In genomic region chr13:110615005-110615321, GRCh38 we compare ENCODE assay signal across 8 cellular contexts. TPM values are rescaled to one million over a fixed set of nuclear protein-coding genes. Genes with fewer than 3 reads are reported as not detected.
DNase-seq lines count a peak whose midpoint lies in the region; ATAC-seq and TF ChIP-seq lines count a peak whose summit lies in the region.

No MANE protein-coding gene starts in this region.

- no peaks in the 10 kb centered on the region for H3K36me3 ChIP-seq in iPS-15b (ENCODE audit: control insufficient read depth, insufficient read depth, low read length)

- H3K9me3 Mint-ChIP-seq in HFFc6, result peaks cover 11% of the 10 kb centered on the region
- H3K9me3 Mint-ChIP-seq in activated T-helper 17 cell treated with anti-CD3 and anti-CD28 coated beads, Interleukin-2, amount 50 U/mL, for 72 hours, result peaks cover 8% of the 10 kb centered on the region
- peaks cover 2% of the 10 kb centered on the region for H3K9me3 Mint-ChIP-seq in stimulated activated memory B cell treated with anti-CD40 and anti-IgM and Interleukin-4, amounts not matched to agents 10 μg/mL and 1 μg/mL and 100 μg/mL, for 72 hours

- no peaks in the 10 kb centered on the region for H3K27me3 ChIP-seq in iPS-15b (ENCODE audit: control insufficient read depth, insufficient read depth, low read length)

- no peaks in the 10 kb centered on the region for H3K9me3 ChIP-seq in iPS-15b (ENCODE audit: control insufficient read depth, insufficient read depth, low read length)

- no peak for TF ChIP-seq CTCF in HFFc6 (IDR thresholded peaks at IDR 0.05)

- H3K27me3 Mint-ChIP-seq in HFFc6 (ENCODE audit: insufficient read depth), result peaks cover 12% of the 10 kb centered on the region
- no peaks in the 10 kb centered on the region for H3K27me3 Mint-ChIP-seq in activated T-helper 17 cell treated with anti-CD3 and anti-CD28 coated beads, Interleukin-2, amount 50 U/mL, for 72 hours
- no peaks in the 10 kb centered on the region for H3K27me3 Mint-ChIP-seq in stimulated activated memory B cell treated with anti-CD40 and anti-IgM and Interleukin-4, amounts not matched to agents 10 μg/mL and 1 μg/mL and 100 μg/mL, for 72 hours

- no peak for ATAC-seq in activated T-helper 17 cell treated with anti-CD3 and anti-CD28 coated beads, Interleukin-2, amount 50 U/mL, for 72 hours (replicated peaks)
- no peak for ATAC-seq in stimulated activated memory B cell treated with anti-CD40 and anti-IgM and Interleukin-4, amounts not matched to agents 10 μg/mL and 1 μg/mL and 100 μg/mL, for 72 hours
- ATAC-seq in GM21825 (IDR thresholded peaks at IDR 0.05; ENCODE audit: unreplicated experiment), result no peak

- H3K36me3 Mint-ChIP-seq in HFFc6 (ENCODE audit: low read depth), result peaks cover 9% of the 10 kb centered on the region
- peaks cover 12% of the 10 kb centered on the region for H3K36me3 Mint-ChIP-seq in activated T-helper 17 cell treated with anti-CD3 and anti-CD28 coated beads, Interleukin-2, amount 50 U/mL, for 72 hours (ENCODE audit: low read depth)
- no peaks in the 10 kb centered on the region for H3K36me3 Mint-ChIP-seq in stimulated activated memory B cell treated with anti-CD40 and anti-IgM and Interleukin-4, amounts not matched to agents 10 μg/mL and 1 μg/mL and 100 μg/mL, for 72 hours

- peak overlapping the region; percentile 95 for H3K4me3 Mint-ChIP-seq in HFFc6
- peak overlapping the region; percentile 97 for H3K4me3 Mint-ChIP-seq in activated T-helper 17 cell treated with anti-CD3 and anti-CD28 coated beads, Interleukin-2, amount 50 U/mL, for 72 hours
- peak overlapping the region; percentile 96 for H3K4me3 Mint-ChIP-seq in stimulated activated memory B cell treated with anti-CD40 and anti-IgM and Interleukin-4, amounts not matched to agents 10 μg/mL and 1 μg/mL and 100 μg/mL, for 72 hours

- peak overlapping the region; percentile 94 for H3K27ac Mint-ChIP-seq in HFFc6
- H3K27ac Mint-ChIP-seq in activated T-helper 17 cell treated with anti-CD3 and anti-CD28 coated beads, Interleukin-2, amount 50 U/mL, for 72 hours, result peak overlapping the region; percentile 87
- peak overlapping the region; percentile 94 for H3K27ac Mint-ChIP-seq in stimulated activated memory B cell treated with anti-CD40 and anti-IgM and Interleukin-4, amounts not matched to agents 10 μg/mL and 1 μg/mL and 100 μg/mL, for 72 hours

- H3K4me1 ChIP-seq in iPS-15b (ENCODE audit: control insufficient read depth, insufficient read depth, low read length), result peaks cover 16% of the 10 kb centered on the region

- peak overlapping the region; percentile 79 for H3K4me3 ChIP-seq in iPS-15b (ENCODE audit: low read depth, low read length)

- H3K9ac ChIP-seq in iPS-15b (ENCODE audit: low read depth, low read length), result peak overlapping the region; percentile 50

- peaks cover 29% of the 10 kb centered on the region for H3K4me1 Mint-ChIP-seq in HFFc6 (ENCODE audit: low read depth)
- peaks cover 31% of the 10 kb centered on the region for H3K4me1 Mint-ChIP-seq in activated T-helper 17 cell treated with anti-CD3 and anti-CD28 coated beads, Interleukin-2, amount 50 U/mL, for 72 hours
- H3K4me1 Mint-ChIP-seq in stimulated activated memory B cell treated with anti-CD40 and anti-IgM and Interleukin-4, amounts not matched to agents 10 μg/mL and 1 μg/mL and 100 μg/mL, for 72 hours, result peaks cover 37% of the 10 kb centered on the region

- DNase-seq in HFFc6, result no peak
- no peak for DNase-seq in SKM-1 treated with dmso at 0.1 percent for 144 hours (lab: John Stamatoyannopoulos, UW; ENCODE audit: unreplicated experiment)
- DNase-seq in SIG-M5 (lab: John Stamatoyannopoulos, UW), result no peak
- no peak for DNase-seq in middle frontal gyrus (ENCODE audit: extremely low spot score, low spot score)

RNA-seq across cellular contexts. Expression of gene NAXD, which starts 0.4 kb away (rescaled TPM):
- 10 to 100 TPM; 20.3 to 27.4 (median 22.8) TPM for total RNA-seq in HFFc6 (2021; fragmentation: NEBNext Ultra II Directional; extraction: Animal tissue kit (Norgen Biotek cat#: 25700))
- 10 to 100 TPM; 22.7 to 23.8 TPM for total RNA-seq in activated T-helper 17 cell treated with anti-CD3 and anti-CD28 coated beads, Interleukin-2, amount 50 U/mL, for 72 hours

RNA-seq across cellular contexts. Expression of gene RAB20, which starts 53.4 kb away (rescaled TPM):
- total RNA-seq in HFFc6 (2021; fragmentation: NEBNext Ultra II Directional; extraction: Animal tissue kit (Norgen Biotek cat#: 25700)), result 1 to 10 TPM in 1 of 6 experiments, under 1 TPM in 5; 0.40 to 1.0 (median 0.74) TPM
- 1 to 10 TPM; 2.4 to 3.7 TPM for total RNA-seq in activated T-helper 17 cell treated with anti-CD3 and anti-CD28 coated beads, Interleukin-2, amount 50 U/mL, for 72 hours
